Comparison of ENCODE assay signal across 1 cellular context in the genomic region with DNA sequence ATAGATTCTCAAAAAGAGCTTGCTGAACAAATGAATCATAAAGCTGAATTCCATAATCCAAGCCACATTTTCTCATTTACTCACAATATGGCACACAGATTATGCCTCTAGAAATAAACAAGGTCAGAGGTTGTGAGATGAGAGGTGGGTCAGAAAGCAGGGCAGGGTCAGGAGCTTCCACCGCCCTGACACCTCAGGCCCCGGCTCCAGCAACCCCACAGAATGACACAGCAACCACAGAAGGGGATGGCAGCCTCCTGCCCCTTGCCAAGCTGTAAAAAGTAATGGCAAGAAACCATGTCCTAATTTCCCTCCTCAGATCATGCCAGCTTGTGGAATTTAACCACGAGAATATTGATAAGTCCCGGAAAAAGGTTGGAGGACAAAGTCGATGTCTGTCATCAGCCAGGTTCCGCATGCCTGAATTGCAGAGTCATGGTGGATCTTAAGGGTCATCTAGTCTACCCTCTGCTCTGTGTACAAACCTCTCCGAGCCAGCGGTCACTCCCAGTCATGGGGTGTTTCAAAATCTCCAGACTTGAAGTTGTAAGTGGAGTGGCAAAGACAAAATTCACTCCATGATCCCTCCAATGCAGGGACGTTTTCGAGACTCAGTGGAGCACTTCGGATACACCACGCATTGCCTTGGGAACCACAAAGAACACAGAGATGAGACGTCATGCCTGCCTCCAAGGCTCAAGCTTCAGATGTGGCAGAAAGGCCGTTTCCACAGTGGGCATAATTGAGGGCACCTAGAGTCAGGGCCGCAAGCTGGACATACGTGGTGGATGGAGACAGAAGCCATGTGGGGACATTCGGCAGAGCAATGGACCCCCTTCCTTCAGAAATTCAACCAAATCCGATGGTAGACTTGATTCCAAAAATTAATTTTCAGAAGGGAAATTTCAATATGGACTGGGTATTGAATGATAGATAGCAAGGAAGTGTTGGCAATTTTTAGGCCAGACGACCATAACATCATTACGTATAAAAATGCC.
TF ChIP-seq lines count a peak whose summit lies in the region.

No MANE protein-coding gene starts in this region.

TF ChIP-seq in IMR-90, 13 proteins besides CTCF, POLR2A, EP300 and RAD21:
- TF ChIP-seq BHLHE40 (IDR thresholded peaks at IDR 0.05; ENCODE audit: low read depth, low read length) (no peak), NFE2L2 (IDR thresholded peaks at IDR 0.05; ENCODE audit: low read depth, low read length) (no peak), MXI1 (IDR thresholded peaks at IDR 0.05; ENCODE audit: borderline replicate concordance, low read depth, low read length) (no peak), FOS (IDR thresholded peaks at IDR 0.05; ENCODE audit: low read depth, low read length) (no peak), MAFK (IDR thresholded peaks at IDR 0.05; ENCODE audit: low read depth, low read length) (no peak), MAZ (IDR thresholded peaks at IDR 0.05; ENCODE audit: borderline replicate concordance, low read depth, low read length) (no peak), SMC3 (IDR thresholded peaks at IDR 0.05; ENCODE audit: low read depth, low read length) (no peak), CEBPB (IDR thresholded peaks at IDR 0.05; ENCODE audit: low read depth, low read length) (no peak), RFX5 (IDR thresholded peaks at IDR 0.05; ENCODE audit: low read depth, low read length) (no peak), CHD1 (IDR thresholded peaks at IDR 0.05; ENCODE audit: low read depth, low read length) (no peak), RCOR1 (IDR thresholded peaks at IDR 0.05; ENCODE audit: insufficient replicate concordance, low read length) (no peak)
- TF ChIP-seq, protein P1, sequence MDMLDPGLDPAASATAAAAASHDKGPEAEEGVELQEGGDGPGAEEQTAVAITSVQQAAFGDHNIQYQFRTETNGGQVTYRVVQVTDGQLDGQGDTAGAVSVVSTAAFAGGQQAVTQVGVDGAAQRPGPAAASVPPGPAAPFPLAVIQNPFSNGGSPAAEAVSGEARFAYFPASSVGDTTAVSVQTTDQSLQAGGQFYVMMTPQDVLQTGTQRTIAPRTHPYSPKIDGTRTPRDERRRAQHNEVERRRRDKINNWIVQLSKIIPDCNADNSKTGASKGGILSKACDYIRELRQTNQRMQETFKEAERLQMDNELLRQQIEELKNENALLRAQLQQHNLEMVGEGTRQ (IDR thresholded peaks at IDR 0.05; ENCODE audit: low read depth, low read length), result no peak
- TF ChIP-seq, protein P2, sequence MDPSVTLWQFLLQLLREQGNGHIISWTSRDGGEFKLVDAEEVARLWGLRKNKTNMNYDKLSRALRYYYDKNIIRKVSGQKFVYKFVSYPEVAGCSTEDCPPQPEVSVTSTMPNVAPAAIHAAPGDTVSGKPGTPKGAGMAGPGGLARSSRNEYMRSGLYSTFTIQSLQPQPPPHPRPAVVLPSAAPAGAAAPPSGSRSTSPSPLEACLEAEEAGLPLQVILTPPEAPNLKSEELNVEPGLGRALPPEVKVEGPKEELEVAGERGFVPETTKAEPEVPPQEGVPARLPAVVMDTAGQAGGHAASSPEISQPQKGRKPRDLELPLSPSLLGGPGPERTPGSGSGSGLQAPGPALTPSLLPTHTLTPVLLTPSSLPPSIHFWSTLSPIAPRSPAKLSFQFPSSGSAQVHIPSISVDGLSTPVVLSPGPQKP (IDR thresholded peaks at IDR 0.05; ENCODE audit: borderline replicate concordance, low read depth, low read length), result no peak
